8 cellular contexts compared by ENCODE assay signal in genomic region chr14:64504897-64505771, GRCh38. TPM values are rescaled to one million over a fixed set of nuclear protein-coding genes. Genes with fewer than 3 reads are reported as not detected.
A peak's percentile ranks its signal among the peaks of the same experiment; 100 is the strongest.
DNase-seq lines count a peak whose midpoint lies in the region; ATAC-seq, FAIRE-seq and TF ChIP-seq lines count a peak whose summit lies in the region.

No MANE protein-coding gene starts in this region.

- H3K27me3 ChIP-seq in breast epithelium (no peaks in the 10 kb centered on the region), skeletal muscle tissue (ENCODE audit: control insufficient read depth in 3 of 3, insufficient read depth in 3 of 3, low read length in 3 of 3) (no peaks in the 10 kb centered on the region)

- H3K9ac ChIP-seq in skeletal muscle tissue (ENCODE audit: low read depth in 1 of 3, low read length in 3 of 3) = peak overlapping the region; percentile 96 to 99 (median 99)

- ATAC-seq in HG03025 (IDR thresholded peaks at IDR 0.05; ENCODE audit: low FRiP score, unreplicated experiment) = peak; percentile 30
- no peak for ATAC-seq in GM21447 (IDR thresholded peaks at IDR 0.05; ENCODE audit: unreplicated experiment)

- intact Hi-C loops in breast epithelium (cut with DNase I; ENCODE audit: low total_unique reads) = loop anchor here (1.0 kb wide), 1 partner anchor 140 kb away; no protein-coding TSS in a partner anchor

- H3K36me3 ChIP-seq in breast epithelium = no peaks in the 10 kb centered on the region
- no peaks in the 10 kb centered on the region for H3K36me3 ChIP-seq in skeletal muscle tissue (ENCODE audit: control insufficient read depth in 3 of 3, insufficient read depth in 3 of 3, low read length in 3 of 3)

- H3K27ac ChIP-seq in breast epithelium (peak overlapping the region; percentile 98 to 99), skeletal muscle tissue (ENCODE audit: low read depth, low read length) (peak overlapping the region; percentile 99)

- peak; percentile 72 for FAIRE-seq in GM12892 (lab: Jason Lieb, UNC)

- TF ChIP-seq CTCF in WI38 (IDR thresholded peaks at IDR 0.05; ENCODE audit: low read depth, low read length) (no peak), breast epithelium (IDR thresholded peaks at IDR 0.05) (no peak)

- H3K4me1 ChIP-seq in breast epithelium (peaks cover 0 to 22% of the 10 kb centered on the region in 2 donors), skeletal muscle tissue (ENCODE audit: control insufficient read depth in 3 of 3, insufficient read depth in 3 of 3, low read length in 3 of 3) (peaks cover 30 to 65% (median 47%) of the 10 kb centered on the region in 3 donors)

- peak overlapping the region; percentile 72 for H3K4me3 ChIP-seq in WI38 (ENCODE audit: low read depth, low read length)
- peak overlapping the region; percentile 69 to 79 (median 73) for H3K4me3 ChIP-seq in breast epithelium
- peak overlapping the region; percentile 93 to 95 (median 95) for H3K4me3 ChIP-seq in skeletal muscle tissue (ENCODE audit: low read length in 3 of 3)

- H3K9me3 ChIP-seq in breast epithelium (no peaks in the 10 kb centered on the region), skeletal muscle tissue (ENCODE audit: control insufficient read depth in 3 of 3, low read length in 3 of 3) (no peaks in the 10 kb centered on the region)

- TF ChIP-seq POLR2A in GM12892 (IDR thresholded peaks at IDR 0.05; ENCODE audit: low read depth, low read length) (0 out of 2 replicates have a peak, but pooled peaks have one; percentile 1), breast epithelium (IDR thresholded peaks at IDR 0.05) (no peak)

- DNase-seq in GM12892 (ENCODE audit: insufficient read length) (peak; percentile 52), NCI-H2196 treated with DMSO at 0.1 percent for 48 hours (lab: John Stamatoyannopoulos, UW; ENCODE audit: unreplicated experiment) (peak; percentile 68), breast epithelium (ENCODE audit: low spot score in 2 of 2) (peak; percentile 85 to 86), iPS-NIHi11 (ENCODE audit: low spot score) (peak; percentile 87)

RNA-seq across cellular contexts. Expression of gene ZBTB1, which starts 0.6 kb away (rescaled TPM):
- 69.6 TPM for polyA plus RNA-seq in GM12892 (2012; ENCODE audit: missing spikeins)
- total RNA-seq in breast epithelium (10 to 100 TPM; 53.0 to 69.1 (median 66.9) TPM), skeletal muscle tissue (32.9 TPM)

RNA-seq across cellular contexts. Expression of gene ZBTB25, which starts 1.5 kb away (rescaled TPM):
- polyA plus RNA-seq in GM12892 (2012; ENCODE audit: missing spikeins) = 20.4 TPM
- total RNA-seq in breast epithelium (10 to 100 TPM; 12.3 to 15.7 (median 14.4) TPM), skeletal muscle tissue (5.7 TPM)

RNA-seq across cellular contexts. Expression of gene HSPA2, which starts 35.4 kb away (rescaled TPM):
- 1.3 TPM for polyA plus RNA-seq in GM12892 (2012; ENCODE audit: missing spikeins)
- 10 to 100 TPM; 12.2 to 33.1 (median 17.9) TPM for total RNA-seq in breast epithelium
- total RNA-seq in skeletal muscle tissue = 11.0 TPM

RNA-seq across cellular contexts. Expression of gene AKAP5, which starts 39.8 kb away (rescaled TPM):
- 3.4 TPM for polyA plus RNA-seq in GM12892 (2012; ENCODE audit: missing spikeins)
- total RNA-seq in breast epithelium (1 to 10 TPM in 1 of 3 donors, under 1 TPM in 2; 0.96 to 1.2 (median 0.98) TPM), skeletal muscle tissue (0.52 TPM)

RNA-seq across cellular contexts. Expression of gene PPP1R36, which starts 44.6 kb away (rescaled TPM):
- polyA plus RNA-seq in GM12892 (2012; ENCODE audit: missing spikeins) = not detected
- total RNA-seq in breast epithelium = 1 to 10 TPM; 2.3 to 6.4 (median 3.4) TPM
- total RNA-seq in skeletal muscle tissue = 0.52 TPM
